Comparison of ENCODE assay signal across 8 cellular contexts in the genomic region with DNA sequence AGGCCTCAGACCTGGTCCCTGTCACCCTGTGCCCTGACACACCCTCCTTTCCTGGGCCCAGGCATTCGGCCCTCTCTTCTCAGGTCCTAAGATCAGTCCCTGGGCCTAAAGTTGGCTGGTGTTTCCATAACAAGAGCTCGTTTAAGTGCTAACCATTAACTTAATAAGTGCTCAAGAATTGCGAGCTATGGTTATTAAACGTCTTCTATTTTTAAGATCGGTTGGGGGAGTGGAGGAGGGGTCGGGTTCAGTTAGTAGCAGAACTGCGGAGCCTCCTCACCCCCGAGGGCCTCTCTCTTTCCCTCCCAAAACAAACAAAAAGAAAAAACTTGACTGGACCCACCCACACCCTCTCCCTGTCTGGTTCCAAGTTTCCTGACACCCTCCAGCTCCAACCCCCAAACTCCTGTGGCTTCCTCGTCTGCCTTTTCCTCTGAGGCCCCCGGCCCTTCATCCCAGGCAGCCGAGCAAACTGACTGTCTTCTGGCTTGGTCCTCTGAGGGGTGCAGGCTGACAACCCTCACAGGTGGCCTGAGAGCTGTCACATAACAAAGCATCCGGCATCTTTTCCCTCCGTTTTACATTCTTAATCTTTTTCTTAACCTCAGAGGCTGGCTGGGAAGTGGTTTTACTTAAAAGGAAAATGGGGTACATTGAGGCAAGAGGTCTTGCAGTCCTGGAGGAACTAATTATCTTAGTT. TPM values are rescaled to one million over a fixed set of nuclear protein-coding genes. Genes with fewer than 3 reads are reported as not detected.
A peak's percentile ranks its signal among the peaks of the same experiment; 100 is the strongest.
DNase-seq lines count a peak whose midpoint lies in the region; ATAC-seq and TF ChIP-seq lines count a peak whose summit lies in the region.

No MANE protein-coding gene starts in this region.

- H3K4me1 Mint-ChIP-seq in stimulated activated memory B cell treated with anti-CD40 and anti-IgM and Interleukin-4, amounts not matched to agents 10 μg/mL and 1 μg/mL and 100 μg/mL, for 72 hours: peaks cover 61% of the 10 kb centered on the region

- H4K20me1 ChIP-seq in hepatocyte (ENCODE audit: insufficient read depth, poor library complexity, severe bottlenecking): peaks cover 55% of the 10 kb centered on the region

- peaks cover 50% of the 10 kb centered on the region for H3K36me3 ChIP-seq in WERI-Rb-1
- no peaks in the 10 kb centered on the region for H3K36me3 ChIP-seq in hepatocyte (replicated peaks; ENCODE audit: insufficient read depth, low read depth)

- no peak for ATAC-seq in stimulated activated memory B cell treated with anti-CD40 and anti-IgM and Interleukin-4, amounts not matched to agents 10 μg/mL and 1 μg/mL and 100 μg/mL, for 72 hours

- DNase-seq in NCI-H146 treated with DMSO at 0.1 percent for 48 hours (lab: John Stamatoyannopoulos, UW; ENCODE audit: unreplicated experiment) (peak; percentile 25), NCI-H146 (lab: John Stamatoyannopoulos, UW) (no peak), WERI-Rb-1 (no peak), hepatocyte (ENCODE audit: low spot score) (peak; percentile 9), ecto neural progenitor cell (ENCODE audit: low spot score) (no peak), DMS79 (lab: John Stamatoyannopoulos, UW) (no peak), DMS 273 (lab: John Stamatoyannopoulos, UW; ENCODE audit: unreplicated experiment) (no peak)

- H3K27ac Mint-ChIP-seq in stimulated activated memory B cell treated with anti-CD40 and anti-IgM and Interleukin-4, amounts not matched to agents 10 μg/mL and 1 μg/mL and 100 μg/mL, for 72 hours: peak overlapping the region; percentile 100

- 2% methylated on average over 13 of the region's 13 CpGs for WGBS in hepatocyte (ENCODE audit: low lambda C conversion rate, missing lambda C conversion rate)

- H3K4me1 ChIP-seq in hepatocyte (ENCODE audit: insufficient read depth): peaks cover 34% of the 10 kb centered on the region

- H3K4me2 ChIP-seq in hepatocyte: peak overlapping the region; percentile 90

- H3K9me3 ChIP-seq in WERI-Rb-1 (ENCODE audit: severe bottlenecking) (no peaks in the 10 kb centered on the region), hepatocyte (ENCODE audit: low read depth) (no peaks in the 10 kb centered on the region)

- peak overlapping the region; percentile 87 for H3K4me3 Mint-ChIP-seq in stimulated activated memory B cell treated with anti-CD40 and anti-IgM and Interleukin-4, amounts not matched to agents 10 μg/mL and 1 μg/mL and 100 μg/mL, for 72 hours

- H3K36me3 Mint-ChIP-seq in stimulated activated memory B cell treated with anti-CD40 and anti-IgM and Interleukin-4, amounts not matched to agents 10 μg/mL and 1 μg/mL and 100 μg/mL, for 72 hours: peaks cover 20% of the 10 kb centered on the region

- no peaks in the 10 kb centered on the region for H3K27me3 Mint-ChIP-seq in stimulated activated memory B cell treated with anti-CD40 and anti-IgM and Interleukin-4, amounts not matched to agents 10 μg/mL and 1 μg/mL and 100 μg/mL, for 72 hours

- TF ChIP-seq CTCF in WERI-Rb-1 (IDR thresholded peaks at IDR 0.05; ENCODE audit: low read depth, low read length): no peak
- no peak for TF ChIP-seq CTCF in hepatocyte (IDR thresholded peaks at IDR 0.05; ENCODE audit: poor library complexity)

- H2AFZ ChIP-seq in hepatocyte: peak overlapping the region; percentile 80

- H3K9me3 Mint-ChIP-seq in stimulated activated memory B cell treated with anti-CD40 and anti-IgM and Interleukin-4, amounts not matched to agents 10 μg/mL and 1 μg/mL and 100 μg/mL, for 72 hours: no peaks in the 10 kb centered on the region

- H3K27me3 ChIP-seq in WERI-Rb-1 (ENCODE audit: insufficient read depth, low read depth, severe bottlenecking) (no peaks in the 10 kb centered on the region), hepatocyte (no peaks in the 10 kb centered on the region)

- peaks cover 61% of the 10 kb centered on the region for H3K79me2 ChIP-seq in hepatocyte

- no peaks in the 10 kb centered on the region for H3K9me2 ChIP-seq in hepatocyte (replicated peaks; ENCODE audit: insufficient read depth)

- H3K27ac ChIP-seq in WERI-Rb-1: peak overlapping the region; percentile 100
- H3K27ac ChIP-seq in hepatocyte: peak overlapping the region; percentile 100

- peak overlapping the region; percentile 73 for H3K4me3 ChIP-seq in WERI-Rb-1 (ENCODE audit: low read depth, low read length)
- peak overlapping the region; percentile 97 for H3K4me3 ChIP-seq in hepatocyte

RNA-seq across cellular contexts. Expression of a gene that starts 2.0 kb away (rescaled TPM):
- 19.3 and 22.9 TPM in 2 replicates for total RNA-seq in hepatocyte
- 12.6 and 14.2 TPM in 2 replicates for polyA plus RNA-seq in hepatocyte

Comparison
In these comparisons a context has a peak if more than half of its experiments do, and no peak if none do; other contexts are left out.
1. DNase-seq: peak in NCI-H146 treated with DMSO at 0.1 percent for 48 hours (single experiment) and hepatocyte (single experiment); none in NCI-H146 (single experiment), WERI-Rb-1 (single experiment), ecto neural progenitor cell (single experiment), DMS79 (single experiment) and DMS 273 (single experiment).